Comparison of ENCODE assay signal across 8 cellular contexts in genomic region chr17:38868095-38868967, GRCh38. TPM values are rescaled to one million over a fixed set of nuclear protein-coding genes. Genes with fewer than 3 reads are reported as not detected.
DNase-seq lines count a peak whose midpoint lies in the region; ATAC-seq and TF ChIP-seq lines count a peak whose summit lies in the region.

No MANE protein-coding gene starts in this region.

- H3K4ac ChIP-seq in neuronal stem cell (ENCODE audit: low read length), result no peak overlapping the region

- TF ChIP-seq CTCF in HEK293 (tag by site-specific recombination; IDR thresholded peaks at IDR 0.05), result no peak

- no peak for ATAC-seq in CD4-positive, CD25-positive, alpha-beta regulatory T cell (ENCODE audit: low read depth in 2 of 2)
- no peak for ATAC-seq in GM21529 (IDR thresholded peaks at IDR 0.05; ENCODE audit: unreplicated experiment)

- no peaks in the 10 kb centered on the region for H3K27me3 ChIP-seq in CD4-positive, CD25-positive, alpha-beta regulatory T cell (ENCODE audit: control insufficient read depth, insufficient read depth, low read length)
- H3K27me3 ChIP-seq in neuronal stem cell (ENCODE audit: control insufficient read depth in 3 of 3, insufficient read depth in 3 of 3, low read depth in 1 of 3, low read length in 3 of 3), result no peaks in the 10 kb centered on the region

- WGBS in neuronal stem cell (ENCODE audit: extremely low coverage in 2 of 2, insufficient read length in 2 of 2, insufficient replicate concordance in 1 of 2), 2 donors, result no CpG with 5 or more reads among the region's 25 CpGs

- peaks cover 44% of the 10 kb centered on the region for H3K4me1 ChIP-seq in CD4-positive, CD25-positive, alpha-beta regulatory T cell (ENCODE audit: control insufficient read depth, insufficient read depth, low read length, poor library complexity, severe bottlenecking)
- H3K4me1 ChIP-seq in HEK293 (ENCODE audit: control insufficient read depth, insufficient read depth, low read length) (peaks cover 7% of the 10 kb centered on the region), neuronal stem cell (ENCODE audit: control insufficient read depth in 2 of 2, insufficient read depth in 1 of 2, low read depth in 1 of 2, low read length in 2 of 2) (peaks cover 9 to 12% of the 10 kb centered on the region in 2 donors)

- no peaks in the 10 kb centered on the region for H3K9me3 ChIP-seq in CD4-positive, CD25-positive, alpha-beta regulatory T cell (ENCODE audit: control insufficient read depth in 2 of 2, low read length in 2 of 2)
- H3K9me3 ChIP-seq in HEK293 (ENCODE audit: control insufficient read depth, insufficient read depth, low read depth, low read length) (no peaks in the 10 kb centered on the region), neuronal stem cell (replicated peaks in 1 of 2; ENCODE audit: control insufficient read depth in 2 of 2, insufficient read depth in 1 of 2, low read depth in 1 of 2, low read length in 2 of 2) (no peaks in the 10 kb centered on the region)

- peaks cover 5% of the 10 kb centered on the region for H3K79me1 ChIP-seq in neuronal stem cell (ENCODE audit: low read depth, low read length)

- peak overlapping the region; percentile 83 to 96 (median 87) for H3K27ac Mint-ChIP-seq in CD4-positive, CD25-positive, alpha-beta regulatory T cell

- no peak overlapping the region for H3K23ac ChIP-seq in neuronal stem cell (ENCODE audit: low read depth, low read length, poor library complexity)

- H3K9me3 Mint-ChIP-seq in CD4-positive, CD25-positive, alpha-beta regulatory T cell, result peaks cover 0 to 2% (median 0%) of the 10 kb centered on the region in 7 donors

- peak overlapping the region; percentile 16 for H3K18ac ChIP-seq in neuronal stem cell (ENCODE audit: low read length)

- H3K4me1 Mint-ChIP-seq in CD4-positive, CD25-positive, alpha-beta regulatory T cell, result peaks cover 8 to 44% (median 36%) of the 10 kb centered on the region in 4 donors

- peak overlapping the region; percentile 86 for H3K27ac ChIP-seq in CD4-positive, CD25-positive, alpha-beta regulatory T cell (ENCODE audit: insufficient read depth, low read length, poor library complexity, severe bottlenecking)
- peak overlapping the region; percentile 47 for H3K27ac ChIP-seq in HEK293 (ENCODE audit: extremely low read depth, low read depth, low read length)
- peak overlapping the region; percentile 56 for H3K27ac ChIP-seq in neuronal stem cell (replicated peaks; ENCODE audit: low read length)

- peak overlapping the region; percentile 89 for H2AFZ ChIP-seq in neuronal stem cell (ENCODE audit: low read length)

- POLR2A ChIA-PET in HEK293 (lab: Yijun Ruan, JAX), result interaction anchor here (0.6 to 4.1 kb wide), 11 partner anchors 13 to 509 kb away, joined by 3 to 62 read pairs (median 9); partner anchors contain the start of genes PLXDC1, PSMB3, RPL19 and RPL23

- H2BK120ac ChIP-seq in neuronal stem cell (ENCODE audit: low read depth, low read length), result no peak overlapping the region

- H4K8ac ChIP-seq in neuronal stem cell (ENCODE audit: low read depth, low read length), result no peak overlapping the region

- no peaks in the 10 kb centered on the region for H3K36me3 ChIP-seq in CD4-positive, CD25-positive, alpha-beta regulatory T cell (ENCODE audit: control insufficient read depth, insufficient read depth, low read length)
- H3K36me3 ChIP-seq in HEK293 (ENCODE audit: control insufficient read depth in 2 of 2, insufficient read depth in 1 of 2, low read length in 2 of 2) (no peaks in the 10 kb centered on the region), neuronal stem cell (replicated peaks in 1 of 2; ENCODE audit: control insufficient read depth in 2 of 2, insufficient read depth in 2 of 2, low read length in 2 of 2) (peaks cover 0 to 8% of the 10 kb centered on the region in 2 donors)

- H3K4me2 ChIP-seq in neuronal stem cell (ENCODE audit: insufficient read depth, low read length, poor library complexity, severe bottlenecking), result peak overlapping the region; percentile 58

- no peak overlapping the region for H2BK12ac ChIP-seq in neuronal stem cell (ENCODE audit: low read length)

- H4K91ac ChIP-seq in neuronal stem cell (ENCODE audit: low read depth, low read length, poor library complexity), result no peak overlapping the region

- peak in 1 of 3 donors; percentile 29 for DNase-seq in CD4-positive, CD25-positive, alpha-beta regulatory T cell
- DNase-seq in UCSD-AML1 (lab: John Stamatoyannopoulos, UW; ENCODE audit: unreplicated experiment), result peak; percentile 46
- DNase-seq in fibroblast of peridontal ligament (ENCODE audit: extremely low read depth), result peak; percentile 81
- DNase-seq in neuronal stem cell (ENCODE audit: low spot score), result no peak
- DNase-seq in NK-92 treated with Interleukin-12 subunit alpha and Interleukin-12 subunit beta, amount 100 ng/mL, for 24 hours (lab: John Stamatoyannopoulos, UW), result no peak
- DNase-seq in stimulated activated CD4-positive, alpha-beta T cell treated with anti-CD3 and anti-CD28 coated beads, Interleukin-1b, Interleukin-23, amount 100 ng/mL, for 48 hours, result no peak

- H2AK5ac ChIP-seq in neuronal stem cell (ENCODE audit: low read depth, low read length), result no peak overlapping the region

- H3K27me3 Mint-ChIP-seq in CD4-positive, CD25-positive, alpha-beta regulatory T cell, result peaks cover 21% of the 10 kb centered on the region

- H3K14ac ChIP-seq in neuronal stem cell (ENCODE audit: low read length), result no peak overlapping the region

- no peak overlapping the region for H2BK15ac ChIP-seq in neuronal stem cell (ENCODE audit: low read length)

- H3K4me3 Mint-ChIP-seq in CD4-positive, CD25-positive, alpha-beta regulatory T cell, result peak overlapping the region; percentile 98 to 99 (median 98)

- CTCF ChIA-PET in HEK293 (lab: Yijun Ruan, JAX), result interaction anchor here (0.6 to 1.7 kb wide), 5 partner anchors 11 to 285 kb away, joined by 3 to 13 read pairs (median 5); partner anchors contain the start of gene LASP1NB

- H3K36me3 Mint-ChIP-seq in CD4-positive, CD25-positive, alpha-beta regulatory T cell, result peaks cover 4% of the 10 kb centered on the region

- peak overlapping the region; percentile 85 for H3K4me3 ChIP-seq in CD4-positive, CD25-positive, alpha-beta regulatory T cell (ENCODE audit: low read depth, low read length)
- H3K4me3 ChIP-seq in HEK293 (ENCODE audit: low read depth, low read length) (peak overlapping the region; percentile 28), neuronal stem cell (ENCODE audit: low read length in 2 of 2) (peak overlapping the region; percentile 84 to 98)

- no peak overlapping the region for H3K9ac ChIP-seq in neuronal stem cell (ENCODE audit: low read depth, low read length, poor library complexity)

- no peak overlapping the region for H2BK5ac ChIP-seq in neuronal stem cell (ENCODE audit: low read length)

TF ChIP-seq in HEK293, 187 proteins besides CTCF, POLR2A, EP300 and RAD21:
- TF ChIP-seq ZNF623 (tag by site-specific recombination; IDR thresholded peaks at IDR 0.05) (no peak), PRDM10 (tag by site-specific recombination; IDR thresholded peaks at IDR 0.05) (peak; percentile 85), FEZF1 (tag by site-specific recombination; IDR thresholded peaks at IDR 0.05) (no peak), ZBTB17 (tag by site-specific recombination; IDR thresholded peaks at IDR 0.05) (peak; percentile 77), ZNF335 (tag by site-specific recombination; conservative IDR thresholded peaks at IDR 0.05) (peak; percentile 66)

RNA-seq across cellular contexts. Expression of gene LASP1, which starts 1.5 kb away (rescaled TPM):
- total RNA-seq in CD4-positive, CD25-positive, alpha-beta regulatory T cell, result 154 TPM
- polyA plus RNA-seq in CD4-positive, CD25-positive, alpha-beta regulatory T cell, result 10 to 100 TPM; 50.3 to 77.3 (median 62.8) TPM
- 77.5 TPM for polyA plus RNA-seq in neuronal stem cell (2013, experiment 1 of 2)
- polyA plus RNA-seq in neuronal stem cell (2013, experiment 2 of 2), result 79.6 TPM

RNA-seq across cellular contexts. Expression of gene RPL23, which starts 14.8 kb away (rescaled TPM):
- total RNA-seq in CD4-positive, CD25-positive, alpha-beta regulatory T cell, result 1,411 TPM
- 1,000 to 10,000 TPM; 1,034 to 1,357 (median 1,206) TPM for polyA plus RNA-seq in CD4-positive, CD25-positive, alpha-beta regulatory T cell
- 5,636 TPM for polyA plus RNA-seq in neuronal stem cell (2013, experiment 1 of 2)
- polyA plus RNA-seq in neuronal stem cell (2013, experiment 2 of 2), result 5,601 TPM

RNA-seq across cellular contexts. Expression of gene CWC25, which starts 43.2 kb away (rescaled TPM):
- total RNA-seq in CD4-positive, CD25-positive, alpha-beta regulatory T cell, result 69.5 TPM
- polyA plus RNA-seq in CD4-positive, CD25-positive, alpha-beta regulatory T cell, result 10 to 100 TPM in 1 of 4 donors, 1 to 10 TPM in 3; 4.4 to 11.2 (median 8.3) TPM
- polyA plus RNA-seq in neuronal stem cell (2013, experiment 1 of 2), result 17.2 TPM
- polyA plus RNA-seq in neuronal stem cell (2013, experiment 2 of 2), result 18.3 TPM

Comparison
In these comparisons a context has a peak if more than half of its experiments do, and no peak if none do; other contexts are left out.
1. DNase-seq: peak in UCSD-AML1 (single experiment) and fibroblast of peridontal ligament (single experiment); none in neuronal stem cell (single experiment), NK-92 treated with Interleukin-12 subunit alpha and Interleukin-12 subunit beta, amount 100 ng/mL, for 24 hours (single experiment) and stimulated activated CD4-positive, alpha-beta T cell treated with anti-CD3 and anti-CD28 coated beads, Interleukin-1b, Interleukin-23, amount 100 ng/mL, for 48 hours (single experiment).
2. H3K4me3 ChIP-seq: peak in every context shown above with its lines; median percentile 91 in neuronal stem cell; 85 in CD4-positive, CD25-positive, alpha-beta regulatory T cell; 28 in HEK293.
3. Peak in every context shown above with its lines, with median percentiles within 50 percentile points of each other: H3K27ac ChIP-seq.